22 cellular contexts compared by ENCODE assay signal in genomic region chr19:29085630-29086029, GRCh38.
DNase-seq lines count a peak whose midpoint lies in the region; ATAC-seq and TF ChIP-seq lines count a peak whose summit lies in the region.
"Had no signal": no experiment of that assay in that cellular context is flagged by ENCODE, and none has a peak within 500 bp of the region (broad histone marks: within the 10 kb centered on the region; RNA-seq: fewer than 3 reads in every experiment).

No MANE protein-coding gene starts in this region.

- no peak overlapping the region for H3K4me3 Mint-ChIP-seq in stimulated activated naive CD8-positive, alpha-beta T cell treated with anti-CD3 and anti-CD28 coated beads, Interleukin-15, amount 100 ng/mL, for 72 hours
- no peak overlapping the region for H3K4me3 Mint-ChIP-seq in progenitor cell of endocrine pancreas (ENCODE audit: low read depth)
- H3K4me3 Mint-ChIP-seq: CD14-positive monocyte; CD4-positive, alpha-beta T cell; CD8-positive, alpha-beta memory T cell had no signal

- H3K27ac Mint-ChIP-seq in stimulated activated naive CD8-positive, alpha-beta T cell treated with anti-CD3 and anti-CD28 coated beads, Interleukin-15, amount 100 ng/mL, for 72 hours, result peak overlapping the region; percentile 2 to 59
- H3K27ac Mint-ChIP-seq in progenitor cell of endocrine pancreas, result peak overlapping the region; percentile 82
- H3K27ac Mint-ChIP-seq: CD14-positive monocyte; CD4-positive, alpha-beta T cell; CD8-positive, alpha-beta memory T cell had no signal

- peak overlapping the region; percentile 60 for H3K27ac ChIP-seq in hepatocyte
- no peak overlapping the region for H3K27ac ChIP-seq in upper lobe of left lung
- H3K27ac ChIP-seq: A549; BLaER1 treated with 17β-estradiol and CSF1 and Interleukin-3, amounts not matched to agents 10 nM and 100 nM; GM23248 had no signal

- H3K36me3 ChIP-seq in hepatocyte (replicated peaks; ENCODE audit: insufficient read depth, low read depth) (no peaks in the 10 kb centered on the region), upper lobe of left lung (no peaks in the 10 kb centered on the region)
- H3K36me3 ChIP-seq: BE2C; BLaER1 treated with 17β-estradiol and CSF1 and Interleukin-3, amounts not matched to agents 10 nM and 100 nM had no signal

- no peaks in the 10 kb centered on the region for H3K4me1 Mint-ChIP-seq in stimulated activated naive CD8-positive, alpha-beta T cell treated with anti-CD3 and anti-CD28 coated beads, Interleukin-15, amount 100 ng/mL, for 72 hours
- peaks cover 17% of the 10 kb centered on the region for H3K4me1 Mint-ChIP-seq in progenitor cell of endocrine pancreas (ENCODE audit: low read depth)
- H3K4me1 Mint-ChIP-seq: CD14-positive monocyte; CD8-positive, alpha-beta memory T cell had no signal

- peaks cover 8% of the 10 kb centered on the region for H3K27me3 Mint-ChIP-seq in stimulated activated naive CD8-positive, alpha-beta T cell treated with anti-CD3 and anti-CD28 coated beads, Interleukin-15, amount 100 ng/mL, for 72 hours
- peaks cover 41% of the 10 kb centered on the region for H3K27me3 Mint-ChIP-seq in progenitor cell of endocrine pancreas

- H3K4me1 ChIP-seq in hepatocyte (ENCODE audit: insufficient read depth), result peaks cover 4% of the 10 kb centered on the region
- no peaks in the 10 kb centered on the region for H3K4me1 ChIP-seq in upper lobe of left lung
- H3K4me1 ChIP-seq: A549, BE2C had no signal

- no peak for TF ChIP-seq CTCF in hepatocyte (IDR thresholded peaks at IDR 0.05; ENCODE audit: poor library complexity)
- no peak for TF ChIP-seq CTCF in progenitor cell of endocrine pancreas (IDR thresholded peaks at IDR 0.05; ENCODE audit: unreplicated experiment)
- TF ChIP-seq CTCF in upper lobe of left lung (IDR thresholded peaks at IDR 0.05), result no peak

- ATAC-seq in stimulated activated naive CD8-positive, alpha-beta T cell treated with anti-CD3 and anti-CD28 coated beads, Interleukin-15, amount 100 ng/mL, for 72 hours, result no peak
- ATAC-seq in stimulated activated naive CD8-positive, alpha-beta T cell treated with anti-CD3 and anti-CD28 coated beads, Interleukin-15, Interleukin-2, amounts not matched to agents 100 U/mL and 50 U/mL, for 24 hours, result no peak
- no peak for ATAC-seq in upper lobe of left lung (ENCODE audit: low FRiP score in 2 of 2)

- H3K9me3 ChIP-seq in hepatocyte (ENCODE audit: low read depth) (no peaks in the 10 kb centered on the region), upper lobe of left lung (no peaks in the 10 kb centered on the region)
- H3K9me3 ChIP-seq: A549; BE2C; BLaER1 treated with 17β-estradiol and CSF1 and Interleukin-3, amounts not matched to agents 10 nM and 100 nM had no signal

- no peak for TF ChIP-seq POLR2A in upper lobe of left lung (IDR thresholded peaks at IDR 0.05)

- H3K9me2 ChIP-seq in hepatocyte (replicated peaks; ENCODE audit: insufficient read depth), result no peaks in the 10 kb centered on the region

- H3K9me3 Mint-ChIP-seq in stimulated activated naive CD8-positive, alpha-beta T cell treated with anti-CD3 and anti-CD28 coated beads, Interleukin-15, amount 100 ng/mL, for 72 hours, result no peaks in the 10 kb centered on the region
- no peaks in the 10 kb centered on the region for H3K9me3 Mint-ChIP-seq in progenitor cell of endocrine pancreas (ENCODE audit: low read depth)
- H3K9me3 Mint-ChIP-seq: CD4-positive, alpha-beta T cell had no signal

- DNase-seq in stimulated activated naive CD8-positive, alpha-beta T cell treated with anti-CD3 and anti-CD28 coated beads, Interleukin-15, amount 100 ng/mL, for 72 hours, result no peak
- DNase-seq in stimulated activated naive CD8-positive, alpha-beta T cell treated with anti-CD3 and anti-CD28 coated beads, Interleukin-15, Interleukin-2, amounts not matched to agents 100 U/mL and 50 U/mL, for 24 hours, result no peak
- DNase-seq in hepatocyte (ENCODE audit: low spot score) (no peak), progenitor cell of endocrine pancreas (ENCODE audit: low spot score, unreplicated experiment) (no peak), upper lobe of left lung (no peak), SHP77 (lab: John Stamatoyannopoulos, UW) (no peak), COR-L47 (lab: John Stamatoyannopoulos, UW) (no peak)
- DNase-seq: 8988T; ACHN; AML-193; BE2C; Calu3; CD4-positive, alpha-beta T cell; CD8-positive, alpha-beta memory T cell; DMS79 treated with DMSO at 0.1 percent for 48 hours; GF-D8; GM23248; H7; HCEC 1CT had no signal

- TF ChIP-seq EP300 in upper lobe of left lung (IDR thresholded peaks at IDR 0.05), result no peak

- H3K79me2 ChIP-seq in hepatocyte, result no peaks in the 10 kb centered on the region

- H3K4me2 ChIP-seq in hepatocyte, result no peak overlapping the region
- H3K4me2 ChIP-seq: A549; BLaER1 treated with 17β-estradiol and CSF1 and Interleukin-3, amounts not matched to agents 10 nM and 100 nM had no signal

- no peaks in the 10 kb centered on the region for H3K27me3 ChIP-seq in hepatocyte
- no peaks in the 10 kb centered on the region for H3K27me3 ChIP-seq in upper lobe of left lung
- H3K27me3 ChIP-seq: BE2C; BLaER1 treated with 17β-estradiol and CSF1 and Interleukin-3, amounts not matched to agents 10 nM and 100 nM had no signal

- no peak overlapping the region for H3K4me3 ChIP-seq in hepatocyte
- no peak overlapping the region for H3K4me3 ChIP-seq in upper lobe of left lung
- H3K4me3 ChIP-seq: A549; BLaER1 treated with 17β-estradiol and CSF1 and Interleukin-3, amounts not matched to agents 10 nM and 100 nM; GM23248 had no signal

- 96% methylated on average over 3 of the region's 3 CpGs for WGBS in hepatocyte (ENCODE audit: low lambda C conversion rate, missing lambda C conversion rate)
- 67 to 72% methylated on average over 3 of the region's 3 CpGs for WGBS in upper lobe of left lung, 2 donors

- H3K36me3 Mint-ChIP-seq in progenitor cell of endocrine pancreas (ENCODE audit: insufficient read depth), result no peaks in the 10 kb centered on the region
- H3K36me3 Mint-ChIP-seq: CD14-positive monocyte; CD8-positive, alpha-beta memory T cell had no signal

- no peak overlapping the region for H2AFZ ChIP-seq in hepatocyte
- H2AFZ ChIP-seq: GM23248 had no signal

- no peaks in the 10 kb centered on the region for H4K20me1 ChIP-seq in hepatocyte (ENCODE audit: insufficient read depth, poor library complexity, severe bottlenecking)
- H4K20me1 ChIP-seq: BLaER1 treated with 17β-estradiol and CSF1 and Interleukin-3, amounts not matched to agents 10 nM and 100 nM had no signal
